9 cellular contexts compared by ENCODE assay signal in genomic region chr7:155296006-155296787, GRCh38. TPM values are rescaled to one million over a fixed set of nuclear protein-coding genes. Genes with fewer than 3 reads are reported as not detected.
DNase-seq lines count a peak whose midpoint lies in the region; ATAC-seq and TF ChIP-seq lines count a peak whose summit lies in the region.
"Had no signal": no experiment of that assay in that cellular context is flagged by ENCODE, and none has a peak within 500 bp of the region (broad histone marks: within the 10 kb centered on the region; RNA-seq: fewer than 3 reads in every experiment).

No MANE protein-coding gene starts in this region.

- H3K4me1 Mint-ChIP-seq in naive thymus-derived CD8-positive, alpha-beta T cell: peaks cover 26 to 45% (median 39%) of the 10 kb centered on the region in 4 donors

- TF ChIP-seq CTCF in C4-2B (conservative IDR thresholded peaks at IDR 0.05): no peak
- no peak for TF ChIP-seq CTCF in colonic mucosa (IDR thresholded peaks at IDR 0.05)
- no peak for TF ChIP-seq CTCF in GM20000 (IDR thresholded peaks at IDR 0.05; ENCODE audit: extremely low read depth, missing control alignments)

- H3K4me3 ChIP-seq in Karpas-422 (ENCODE audit: low read length) (peak overlapping the region; percentile 77), colonic mucosa (peak overlapping the region; percentile 57)

- DNase-seq in Karpas-422: no peak
- DNase-seq in colonic mucosa: no peak
- no peak for DNase-seq in naive thymus-derived CD8-positive, alpha-beta T cell
- DNase-seq in activated effector memory CD4-positive, alpha-beta T cell treated with Interleukin-2 at 50 U/mL for 16 hours: no peak
- DNase-seq in NCI-H187 treated with DMSO at 0.1 percent for 48 hours (lab: John Stamatoyannopoulos, UW): no peak
- DNase-seq in Kasumi-1 (lab: John Stamatoyannopoulos, UW): no peak
- DNase-seq in GM20000 (ENCODE audit: low spot score): no peak

- peak overlapping the region; percentile 91 for H3K9ac ChIP-seq in Karpas-422 (ENCODE audit: low read length)
- H3K9ac ChIP-seq in colonic mucosa (ENCODE audit: low read depth in 2 of 2, low read length in 2 of 2): peak overlapping the region; percentile 65 to 67

- peak overlapping the region; percentile 82 to 95 (median 94) for H3K27ac Mint-ChIP-seq in naive thymus-derived CD8-positive, alpha-beta T cell

- H3K36me3 ChIP-seq in Karpas-422 (ENCODE audit: insufficient read depth, low read length) (peaks cover 20% of the 10 kb centered on the region), colonic mucosa (no peaks in the 10 kb centered on the region)

- H3K9me3 Mint-ChIP-seq in naive thymus-derived CD8-positive, alpha-beta T cell: no peaks in the 10 kb centered on the region

- H3K4me1 ChIP-seq in Karpas-422 (ENCODE audit: low read length) (peaks cover 33% of the 10 kb centered on the region), colonic mucosa (peaks cover 10% of the 10 kb centered on the region)

- H2AFZ ChIP-seq in Karpas-422 (ENCODE audit: low read length): no peak overlapping the region

- H3K36me3 Mint-ChIP-seq in naive thymus-derived CD8-positive, alpha-beta T cell: peaks cover 0 to 11% (median 0%) of the 10 kb centered on the region in 3 donors

- POLR2A ChIA-PET in naive thymus-derived CD8-positive, alpha-beta T cell (lab: Charles Lee): interaction anchor here (0.6 to 4.5 kb wide), 15 partner anchors 8 to 700 kb away, joined by 3 to 61 read pairs (median 5); partner anchors contain the start of genes PAXIP1 and RBM33

- H4K20me1 ChIP-seq in Karpas-422 (ENCODE audit: insufficient read depth, low read depth, low read length): peaks cover 27% of the 10 kb centered on the region

- peaks cover 30% of the 10 kb centered on the region for H3K79me2 ChIP-seq in Karpas-422 (ENCODE audit: low read length)

- ATAC-seq in naive thymus-derived CD8-positive, alpha-beta T cell: no peak

- H3K9me2 ChIP-seq in Karpas-422 (replicated peaks; ENCODE audit: insufficient read depth, low read length): no peaks in the 10 kb centered on the region

- peak overlapping the region; percentile 75 to 90 (median 86) for H3K4me3 Mint-ChIP-seq in naive thymus-derived CD8-positive, alpha-beta T cell

- intact Hi-C loops in colonic mucosa (cut with DNase I): no loop called here

- peak overlapping the region; percentile 93 for H3K4me2 ChIP-seq in Karpas-422 (ENCODE audit: low read depth, low read length, poor library complexity, severe bottlenecking)

- H3K9me3 ChIP-seq in Karpas-422 (ENCODE audit: low read length) (no peaks in the 10 kb centered on the region), colonic mucosa (no peaks in the 10 kb centered on the region)
- H3K9me3 ChIP-seq: mucosa of descending colon had no signal

- H3K27me3 Mint-ChIP-seq in naive thymus-derived CD8-positive, alpha-beta T cell: peaks cover 0 to 3% (median 0%) of the 10 kb centered on the region in 5 donors

- H3K27ac ChIP-seq in C4-2B (peak overlapping the region; percentile 96), Karpas-422 (ENCODE audit: low read length) (peak overlapping the region; percentile 78), colonic mucosa (peak overlapping the region; percentile 99)

- H3K27me3 ChIP-seq in Karpas-422 (ENCODE audit: low read length): no peaks in the 10 kb centered on the region
- no peaks in the 10 kb centered on the region for H3K27me3 ChIP-seq in colonic mucosa

RNA-seq across cellular contexts. Expression of gene INSIG1, which starts 1.5 kb away (rescaled TPM):
- 201 and 249 TPM in 2 replicates for total RNA-seq in Karpas-422 (2014; rRNA removed; shearing (Covaris generic); ENCODE audit: low replicate concordance)
- 100 to 1,000 TPM in 1 of 2 donors, 10 to 100 TPM in 1; 72.1 to 232 TPM for total RNA-seq in colonic mucosa
- 10 to 100 TPM; 50.3 to 53.0 TPM for total RNA-seq in naive thymus-derived CD8-positive, alpha-beta T cell
- 10 to 100 TPM; 25.5 to 33.6 (median 33.0) TPM for polyA plus RNA-seq in naive thymus-derived CD8-positive, alpha-beta T cell
